32 cellular contexts compared by ENCODE assay signal in the genomic region with DNA sequence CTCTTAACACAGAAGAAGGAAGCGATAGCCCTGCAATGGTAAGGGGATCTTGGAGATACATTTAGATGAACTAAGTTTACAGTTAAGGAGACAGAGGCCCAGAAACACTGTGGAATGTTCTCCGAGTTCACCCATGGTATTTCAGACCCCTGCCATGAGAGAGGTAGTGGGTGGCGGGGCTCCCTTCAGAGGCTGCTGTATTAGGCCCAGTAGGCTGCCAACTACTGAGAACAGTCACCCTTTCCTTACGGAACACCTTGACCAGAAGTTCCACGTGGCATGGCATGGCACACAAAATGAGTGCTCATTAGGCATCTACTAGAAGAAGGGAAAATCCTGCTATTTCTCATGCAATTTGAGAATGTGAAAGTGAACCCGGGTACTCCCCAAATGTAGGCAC.
"Had no signal": no experiment of that assay in that cellular context is flagged by ENCODE, and none has a peak within 500 bp of the region (broad histone marks: within the 10 kb centered on the region; RNA-seq: fewer than 3 reads in every experiment).

No MANE protein-coding gene starts in this region.

- H3K9me3 Mint-ChIP-seq: activated CD8-positive, alpha-beta T cell treated with anti-CD3 and anti-CD28 coated beads for 36 hours; activated naive CD4-positive, alpha-beta T cell treated with anti-CD3 and anti-CD28 coated beads for 36 hours; activated naive CD8-positive, alpha-beta T cell treated with anti-CD3 and anti-CD28 coated beads, Interleukin-2, amount 50 U/mL, for 24 hours; activated T-cell treated with anti-CD3 and anti-CD28 coated beads, Interleukin-2, amount 50 U/mL, for 4 hours; activated T-helper 2 cell treated with anti-CD3 and anti-CD28 coated beads, Interferon-gamma antibody, Interleukin-2, Interleukin-4, amounts not matched to agents 10 μg/mL and 5 μg/mL and 100 μg/mL, durations not matched to agents 14 hours and 24 hours and 36 hours; dendritic cell treated with granulocyte-macrophage colony-stimulating factor and Interleukin-4, amounts not matched to agents 40 ng/mL and 50 ng/mL, for 4 days; effector memory CD8-positive, alpha-beta T cell had no signal

- DNase-seq: activated CD4-positive, alpha-beta T cell treated with anti-CD3 and anti-CD28 coated beads for 36 hours; activated CD4-positive, alpha-beta T cell treated with anti-CD3 and anti-CD28 coated beads, Interleukin-2, amount 50 U/mL, for 1 hour; activated CD4-positive, alpha-beta T cell treated with anti-CD3 and anti-CD28 coated beads, Interleukin-2, amount 50 U/mL, for 48 hours; activated CD4-positive, CD25-positive, alpha-beta regulatory T cell; activated CD4-positive, CD25-positive, alpha-beta regulatory T cell treated with anti-CD3 and anti-CD28 coated beads, Interleukin-2, amount 50 U/mL, for 72 hours; activated CD8-positive, alpha-beta memory T cell treated with anti-CD3 and anti-CD28 coated beads for 24 hours; activated CD8-positive, alpha-beta T cell treated with anti-CD3 and anti-CD28 coated beads for 36 hours; activated effector memory CD4-positive, alpha-beta T cell treated with anti-CD3 and anti-CD28 coated beads, Interleukin-2, amount 50 U/mL, for 16 hours; activated naive CD4-positive, alpha-beta T cell treated with anti-CD3 and anti-CD28 coated beads for 36 hours; activated naive CD8-positive, alpha-beta T cell treated with anti-CD3 and anti-CD28 coated beads for 36 hours; activated naive CD8-positive, alpha-beta T cell treated with anti-CD3 and anti-CD28 coated beads, Interleukin-2, amount 50 U/mL, for 24 hours; activated T-cell treated with anti-CD3 and anti-CD28 coated beads, Interleukin-2, amount 50 U/mL, for 4 hours; adrenal gland; amygdala; aorta; body of pancreas; central memory CD4-positive, alpha-beta T cell; cerebellar nuclear complex; colonic mucosa; dorsolateral prefrontal cortex; effector memory CD8-positive, alpha-beta T cell; erythroblast; foreskin keratinocyte; gastrocnemius medialis; glutamatergic neuron; heart left ventricle; T-helper 1 cell; T-helper 2 cell had no signal

- H3K4me3 ChIP-seq: adrenal gland, body of pancreas, colonic mucosa, dorsolateral prefrontal cortex, esophagus muscularis mucosa, gastrocnemius medialis, heart left ventricle had no signal

- H3K27me3 Mint-ChIP-seq: activated CD4-positive, alpha-beta T cell treated with anti-CD3 and anti-CD28 coated beads for 36 hours; activated CD8-positive, alpha-beta T cell treated with anti-CD3 and anti-CD28 coated beads for 36 hours; activated naive CD4-positive, alpha-beta T cell treated with anti-CD3 and anti-CD28 coated beads, Interleukin-2, amount 50 U/mL, for 24 hours; activated naive CD8-positive, alpha-beta T cell treated with anti-CD3 and anti-CD28 coated beads for 36 hours; activated naive CD8-positive, alpha-beta T cell treated with anti-CD3 and anti-CD28 coated beads, Interleukin-2, amount 50 U/mL, for 24 hours; dendritic cell treated with granulocyte-macrophage colony-stimulating factor and Interleukin-4, amounts not matched to agents 40 ng/mL and 50 ng/mL, for 4 days; effector memory CD8-positive, alpha-beta T cell had no signal

- H3K27ac Mint-ChIP-seq: activated CD4-positive, alpha-beta T cell treated with anti-CD3 and anti-CD28 coated beads for 36 hours; activated naive CD4-positive, alpha-beta T cell treated with anti-CD3 and anti-CD28 coated beads for 36 hours; activated naive CD8-positive, alpha-beta T cell treated with anti-CD3 and anti-CD28 coated beads for 36 hours; activated T-helper 2 cell treated with anti-CD3 and anti-CD28 coated beads, Interferon-gamma antibody, Interleukin-2, Interleukin-4, amounts not matched to agents 10 μg/mL and 5 μg/mL and 100 μg/mL, durations not matched to agents 14 hours and 24 hours and 36 hours; dendritic cell treated with granulocyte-macrophage colony-stimulating factor and Interleukin-4, amounts not matched to agents 40 ng/mL and 50 ng/mL, for 4 days had no signal

- H3K27me3 ChIP-seq: adrenal gland, body of pancreas, colonic mucosa, dorsolateral prefrontal cortex, esophagus muscularis mucosa, foreskin keratinocyte, gastrocnemius medialis, heart left ventricle had no signal

- H3K36me3 ChIP-seq: adrenal gland, colonic mucosa, esophagus muscularis mucosa, gastrocnemius medialis, heart left ventricle had no signal

- H3K27ac ChIP-seq: adrenal gland, body of pancreas, colonic mucosa, esophagus muscularis mucosa, foreskin keratinocyte, gastrocnemius medialis, heart left ventricle had no signal

- H3K9me3 ChIP-seq: adrenal gland, body of pancreas, colonic mucosa, esophagus muscularis mucosa, gastrocnemius medialis, heart left ventricle had no signal

- H3K4me3 Mint-ChIP-seq: activated CD4-positive, alpha-beta T cell treated with anti-CD3 and anti-CD28 coated beads for 36 hours; activated CD8-positive, alpha-beta T cell treated with anti-CD3 and anti-CD28 coated beads for 36 hours; activated naive CD4-positive, alpha-beta T cell treated with anti-CD3 and anti-CD28 coated beads for 36 hours; activated naive CD4-positive, alpha-beta T cell treated with anti-CD3 and anti-CD28 coated beads, Interleukin-2, amount 50 U/mL, for 24 hours; activated naive CD8-positive, alpha-beta T cell treated with anti-CD3 and anti-CD28 coated beads for 36 hours; activated naive CD8-positive, alpha-beta T cell treated with anti-CD3 and anti-CD28 coated beads, Interleukin-2, amount 50 U/mL, for 24 hours; activated T-cell treated with anti-CD3 and anti-CD28 coated beads, Interleukin-2, amount 50 U/mL, for 4 hours; dendritic cell treated with granulocyte-macrophage colony-stimulating factor and Interleukin-4, amounts not matched to agents 40 ng/mL and 50 ng/mL, for 4 days had no signal

- H3K4me1 ChIP-seq: colonic mucosa had no signal

- ATAC-seq: activated CD4-positive, alpha-beta T cell treated with anti-CD3 and anti-CD28 coated beads for 36 hours; activated CD8-positive, alpha-beta T cell treated with anti-CD3 and anti-CD28 coated beads for 36 hours; activated naive CD8-positive, alpha-beta T cell treated with anti-CD3 and anti-CD28 coated beads, Interleukin-2, amount 50 U/mL, for 24 hours; activated T-cell treated with anti-CD3 and anti-CD28 coated beads, Interleukin-2, amount 50 U/mL, for 4 hours; body of pancreas; effector memory CD8-positive, alpha-beta T cell; foreskin keratinocyte; gastrocnemius medialis; heart left ventricle had no signal
